Comparison of ENCODE assay signal across 11 cellular contexts in genomic region chr2:37365669-37366068, GRCh38. TPM values are rescaled to one million over a fixed set of nuclear protein-coding genes. Genes with fewer than 3 reads are reported as not detected.
DNase-seq lines count a peak whose midpoint lies in the region; ATAC-seq and TF ChIP-seq lines count a peak whose summit lies in the region.
"Had no signal": no experiment of that assay in that cellular context is flagged by ENCODE, and none has a peak within 500 bp of the region (broad histone marks: within the 10 kb centered on the region; RNA-seq: fewer than 3 reads in every experiment).

No MANE protein-coding gene starts in this region.

- DNase-seq in A172 (ENCODE audit: low spot score) (peak; percentile 21), NCI-H82 treated with DMSO at 0.1 percent for 48 hours (lab: John Stamatoyannopoulos, UW; ENCODE audit: unreplicated experiment) (no peak), 8988T (no peak), medulla oblongata (ENCODE audit: extremely low spot score) (no peak)
- DNase-seq in activated CD8-positive, alpha-beta T cell treated with anti-CD3 and anti-CD28 coated beads for 36 hours, result peak; percentile 59
- DNase-seq: C1 segment of cervical spinal cord, ovary, T-cell had no signal

- H3K9me3 Mint-ChIP-seq in activated CD8-positive, alpha-beta T cell treated with anti-CD3 and anti-CD28 coated beads for 36 hours, result no peaks in the 10 kb centered on the region
- H3K9me3 Mint-ChIP-seq: T-cell had no signal

- H3K27ac Mint-ChIP-seq in activated CD8-positive, alpha-beta T cell treated with anti-CD3 and anti-CD28 coated beads for 36 hours, result no peak overlapping the region
- H3K27ac Mint-ChIP-seq: T-cell had no signal

- peaks cover 28% of the 10 kb centered on the region for H3K27me3 Mint-ChIP-seq in activated CD8-positive, alpha-beta T cell treated with anti-CD3 and anti-CD28 coated beads for 36 hours

- CTCF ChIA-PET in activated CD8-positive, alpha-beta T cell treated with anti-CD3 and anti-CD28 coated beads for 36 hours (lab: Charles Lee), result interaction anchor here (2.6 kb wide), 1 partner anchor 10 kb away, joined by 17 read pairs; no protein-coding TSS in a partner anchor

- no peaks in the 10 kb centered on the region for H3K36me3 Mint-ChIP-seq in activated CD8-positive, alpha-beta T cell treated with anti-CD3 and anti-CD28 coated beads for 36 hours (ENCODE audit: low read depth)
- H3K36me3 Mint-ChIP-seq: T-cell had no signal

- ATAC-seq in GM18520 (IDR thresholded peaks at IDR 0.05; ENCODE audit: unreplicated experiment), result peak; percentile 89
- peak; percentile 89 for ATAC-seq in HG03045 (IDR thresholded peaks at IDR 0.05; ENCODE audit: unreplicated experiment)
- ATAC-seq in activated CD8-positive, alpha-beta T cell treated with anti-CD3 and anti-CD28 coated beads for 36 hours, result peak; percentile 64
- no peak for ATAC-seq in HG03196 (IDR thresholded peaks at IDR 0.05; ENCODE audit: unreplicated experiment)

- no peak for TF ChIP-seq CTCF in activated CD8-positive, alpha-beta T cell treated with anti-CD3 and anti-CD28 coated beads for 36 hours (IDR thresholded peaks at IDR 0.05)

- intact Hi-C loops in activated CD8-positive, alpha-beta T cell treated with anti-CD3 and anti-CD28 coated beads for 36 hours (cut with micrococcal nuclease), result loop anchor here (1.0 to 2.0 kb wide), 2 partner anchors 23 to 44 kb away; no protein-coding TSS in a partner anchor

- H3K4me1 Mint-ChIP-seq in activated CD8-positive, alpha-beta T cell treated with anti-CD3 and anti-CD28 coated beads for 36 hours (ENCODE audit: low read depth), result no peaks in the 10 kb centered on the region
- H3K4me1 Mint-ChIP-seq: T-cell had no signal

- POLR2A ChIA-PET in activated CD8-positive, alpha-beta T cell treated with anti-CD3 and anti-CD28 coated beads for 36 hours (lab: Charles Lee), result interaction anchor here (1.0 to 3.2 kb wide), 3 partner anchors 9 to 13 kb away, joined by 3 to 30 read pairs (median 3); no protein-coding TSS in a partner anchor

- H3K4me3 Mint-ChIP-seq in activated CD8-positive, alpha-beta T cell treated with anti-CD3 and anti-CD28 coated beads for 36 hours, result no peak overlapping the region
- H3K4me3 Mint-ChIP-seq: T-cell had no signal

RNA-seq across cellular contexts. Expression of gene QPCT, which starts 21.2 kb away (rescaled TPM):
- total RNA-seq in A172 (2014; rRNA removed; shearing (Covaris generic)), result 18.4 and 21.6 TPM in 2 replicates
- total RNA-seq in activated CD8-positive, alpha-beta T cell treated with anti-CD3 and anti-CD28 coated beads for 36 hours, result under 1 TPM; 0.29 to 0.56 TPM

RNA-seq across cellular contexts. Expression of gene PRKD3, which starts 41.0 kb away (rescaled TPM):
- total RNA-seq in A172 (2014; rRNA removed; shearing (Covaris generic)), result 59.8 and 63.5 TPM in 2 replicates
- 10 to 100 TPM; 23.8 to 25.6 TPM for total RNA-seq in activated CD8-positive, alpha-beta T cell treated with anti-CD3 and anti-CD28 coated beads for 36 hours

Comparison
In these comparisons a context has a peak if more than half of its experiments do, and no peak if none do; other contexts are left out.
1. DNase-seq: peak in A172 (single experiment) and activated CD8-positive, alpha-beta T cell treated with anti-CD3 and anti-CD28 coated beads for 36 hours (single experiment); none in NCI-H82 treated with DMSO at 0.1 percent for 48 hours (single experiment), 8988T (single experiment) and medulla oblongata (single experiment).
2. RNA of gene QPCT, which starts 21.2 kb away (total RNA-seq): 18.4 to 21.6 TPM in A172; 0.29 to 0.56 TPM in activated CD8-positive, alpha-beta T cell treated with anti-CD3 and anti-CD28 coated beads for 36 hours; every median in the first group is over 10 times any median in the second.